8 cellular contexts compared by ENCODE assay signal in the genomic region with DNA sequence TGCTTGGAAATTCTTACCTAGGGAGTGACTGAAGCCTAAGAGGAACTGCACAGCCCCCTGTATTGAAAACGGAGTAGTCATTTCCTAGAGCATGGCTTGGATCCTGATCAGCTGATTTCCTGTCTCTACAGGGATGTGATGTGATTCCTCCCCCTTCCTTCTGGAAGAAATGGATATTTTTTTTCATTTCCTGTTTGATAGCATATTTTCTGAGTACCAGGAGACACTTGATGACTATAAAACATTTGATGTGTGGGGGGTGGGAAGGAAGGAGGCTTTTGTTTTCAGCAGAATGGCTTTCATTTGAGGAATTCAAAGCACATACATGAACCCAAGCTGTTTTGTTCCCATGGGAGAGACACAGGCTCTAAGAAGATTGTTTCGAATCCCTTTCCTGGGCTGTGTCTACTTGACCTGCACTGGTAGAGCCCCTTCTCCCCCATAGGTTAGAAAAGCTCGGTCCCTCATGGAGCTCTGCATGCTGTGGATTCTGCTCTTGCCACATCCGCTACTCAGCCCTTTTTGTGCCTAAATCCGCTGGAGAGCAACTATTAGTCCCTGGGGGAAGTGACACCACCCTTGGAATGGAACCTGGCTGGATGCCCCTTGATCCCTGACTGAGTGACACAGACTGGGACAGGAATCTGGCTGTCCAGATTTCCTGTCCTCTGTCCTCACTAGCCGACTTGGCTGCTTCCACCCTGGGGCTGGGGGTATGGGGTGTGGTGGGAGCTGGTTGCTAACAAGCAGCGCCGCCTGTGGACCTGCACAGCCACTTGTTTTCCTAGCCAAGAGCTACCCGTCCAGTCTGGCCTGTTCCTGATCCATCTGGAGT.
DNase-seq lines count a peak whose midpoint lies in the region; ATAC-seq and TF ChIP-seq lines count a peak whose summit lies in the region.

No MANE protein-coding gene starts in this region.

- no peaks in the 10 kb centered on the region for H3K36me3 Mint-ChIP-seq in effector memory CD8-positive, alpha-beta T cell (ENCODE audit: insufficient read depth)

- peak; percentile 81 for TF ChIP-seq CTCF in PC-3 (conservative IDR thresholded peaks at IDR 0.05; ENCODE audit: low read depth, low read length)
- TF ChIP-seq CTCF in foreskin keratinocyte (conservative IDR thresholded peaks at IDR 0.05), result peak; percentile 72

- H3K9me3 ChIP-seq in PC-3 (ENCODE audit: low read length), result no peaks in the 10 kb centered on the region

- CTCF ChIA-PET in PC-3 (lab: Charles Lee), result interaction anchor here (0.6 to 2.0 kb wide), 7 partner anchors 25 to 255 kb away, joined by 3 to 23 read pairs (median 6); no protein-coding TSS in a partner anchor

- no peaks in the 10 kb centered on the region for H3K27me3 Mint-ChIP-seq in effector memory CD8-positive, alpha-beta T cell

- H3K9me2 ChIP-seq in PC-3 (replicated peaks; ENCODE audit: low read length), result no peaks in the 10 kb centered on the region

- H3K27ac ChIP-seq in PC-3 (ENCODE audit: low read length) (peak overlapping the region; percentile 91), foreskin keratinocyte (peak overlapping the region; percentile 96)

- H3K27me3 ChIP-seq in PC-3 (ENCODE audit: low read length), result no peaks in the 10 kb centered on the region
- no peaks in the 10 kb centered on the region for H3K27me3 ChIP-seq in foreskin keratinocyte

- TSS peak; percentile 35 for BruUV-seq in PC-3 (replicated peaks; lab: Mats Ljungman, UMichigan)

- H3K4me1 ChIP-seq in PC-3 (ENCODE audit: insufficient read depth, low read length), result peaks cover 62% of the 10 kb centered on the region
- H3K4me1 ChIP-seq in foreskin keratinocyte, result peaks cover 59% of the 10 kb centered on the region

- peak overlapping the region; percentile 69 for H3K4me2 ChIP-seq in PC-3 (ENCODE audit: low read length)

- peaks cover 6% of the 10 kb centered on the region for H3F3A ChIP-seq in PC-3 (ENCODE audit: low read length, unreplicated experiment)

- POLR2A ChIA-PET in PC-3 (lab: Charles Lee; ENCODE audit: unreplicated experiment), result interaction anchor here (0.5 to 1.1 kb wide), 3 partner anchors 22 to 26 kb away, joined by 3 to 9 read pairs (median 3); no protein-coding TSS in a partner anchor

- H3K36me3 ChIP-seq in PC-3 (ENCODE audit: low read depth, low read length), result no peaks in the 10 kb centered on the region

- ATAC-seq in PC-3, result peak; percentile 68
- ATAC-seq in foreskin keratinocyte, result peak; percentile 67
- ATAC-seq in effector memory CD8-positive, alpha-beta T cell (replicated peaks), result no peak

- peak; percentile 57 for DNase-seq in DMS114 treated with DMSO at 0.1 percent for 48 hours (lab: John Stamatoyannopoulos, UW; ENCODE audit: unreplicated experiment)
- peak; percentile 94 for DNase-seq in PC-3
- peak in 1 of 2 donors; percentile 77 for DNase-seq in foreskin keratinocyte
- peak; percentile 18 for DNase-seq in occipital lobe (lab: John Stamatoyannopoulos, UW)
- DNase-seq in effector memory CD8-positive, alpha-beta T cell, result no peak
- DNase-seq in activated gamma-delta T cell (lab: John Stamatoyannopoulos, UW), result no peak
- DNase-seq in GOT3 (lab: John Stamatoyannopoulos, UW), result no peak
- no peak for DNase-seq in NCI-H187 treated with DMSO at 0.1 percent for 48 hours (lab: John Stamatoyannopoulos, UW)

- intact Hi-C loops in PC-3 (cut with micrococcal nuclease), result loop anchor here (1.0 to 2.0 kb wide), 4 partner anchors 16 to 126 kb away; no protein-coding TSS in a partner anchor

- peaks cover 68% of the 10 kb centered on the region for H3K79me2 ChIP-seq in PC-3 (ENCODE audit: low read length)

- no peak overlapping the region for H2AFZ ChIP-seq in PC-3 (ENCODE audit: low read length)

- peak overlapping the region; percentile 54 for H3K9ac ChIP-seq in PC-3 (ENCODE audit: low read length)

- no peaks in the 10 kb centered on the region for H3K9me3 Mint-ChIP-seq in effector memory CD8-positive, alpha-beta T cell

- H4K20me1 ChIP-seq in PC-3 (ENCODE audit: low read length), result no peaks in the 10 kb centered on the region

- H3K27ac Mint-ChIP-seq in effector memory CD8-positive, alpha-beta T cell, result no peak overlapping the region

- H3K4me1 Mint-ChIP-seq in effector memory CD8-positive, alpha-beta T cell (ENCODE audit: low read depth in 2 of 2), result peaks cover 0 to 5% of the 10 kb centered on the region in 2 donors

- peak overlapping the region; percentile 25 for H3K4me3 ChIP-seq in PC-3 (ENCODE audit: low read length)

- H3K4me3 Mint-ChIP-seq in effector memory CD8-positive, alpha-beta T cell, result no peak overlapping the region

Comparison
In these comparisons a context has a peak if more than half of its experiments do, and no peak if none do; other contexts are left out.
1. DNase-seq: peak in DMS114 treated with DMSO at 0.1 percent for 48 hours (single experiment), PC-3 (single experiment) and occipital lobe (single experiment); none in effector memory CD8-positive, alpha-beta T cell (0 of 3), activated gamma-delta T cell (single experiment), GOT3 (single experiment) and NCI-H187 treated with DMSO at 0.1 percent for 48 hours (single experiment).